In genomic region chr2:171436307-171436706, GRCh38 we compare ENCODE assay signal across 14 cellular contexts. TPM values are rescaled to one million over a fixed set of nuclear protein-coding genes. Genes with fewer than 3 reads are reported as not detected.
A peak's percentile ranks its signal among the peaks of the same experiment; 100 is the strongest.
DNase-seq lines count a peak whose midpoint lies in the region; ATAC-seq and TF ChIP-seq lines count a peak whose summit lies in the region.
"Had no signal": no experiment of that assay in that cellular context is flagged by ENCODE, and none has a peak within 500 bp of the region (broad histone marks: within the 10 kb centered on the region; RNA-seq: fewer than 3 reads in every experiment).

No MANE protein-coding gene starts in this region.

- H3K4me1 ChIP-seq in foreskin keratinocyte (no peaks in the 10 kb centered on the region), Caco-2 (peaks cover 7% of the 10 kb centered on the region), tibial nerve (peaks cover 0 to 24% (median 8%) of the 10 kb centered on the region in 4 donors)

- BruUV-seq in Caco-2 (replicated peaks; lab: Mats Ljungman, UMichigan), result no TSS peak

- H3K4me3 Mint-ChIP-seq in HFFc6 (no peak overlapping the region; the same call in 1 of the 2 replicates), Caco-2 (ENCODE audit: unreplicated experiment) (no peak overlapping the region)
- H3K4me3 Mint-ChIP-seq in activated T-helper 17 cell treated with anti-CD3 and anti-CD28 coated beads, Interleukin-2, amount 50 U/mL, for 72 hours, result peak overlapping the region; percentile 94

- DNase-seq in AG04450 (ENCODE audit: low read depth, low spot score) (peak; percentile 44), HFFc6 (peak; percentile 92), foreskin keratinocyte (peak; percentile 83 to 94), Caco-2 (no peak), tibial nerve (ENCODE audit: low spot score in 2 of 2) (no peak)
- no peak for DNase-seq in activated CD8-positive, alpha-beta memory T cell treated with anti-CD3 and anti-CD28 coated beads, Interleukin-2, amount 50 U/mL, for 4 hours
- DNase-seq: activated CD8-positive, alpha-beta memory T cell treated with anti-CD3 and anti-CD28 coated beads, Interleukin-2, amount 50 U/mL, for 48 hours; CD4-positive, alpha-beta T cell; left ventricle myocardium superior; occipital lobe; stimulated activated CD4-positive, alpha-beta T cell treated with anti-CD3 and anti-CD28 coated beads, Interleukin-2, amount 100 ng/mL, for 48 hours had no signal

- no peak for TF ChIP-seq POLR2A in tibial nerve (IDR thresholded peaks at IDR 0.05)

- H3K36me3 Mint-ChIP-seq in HFFc6 (ENCODE audit: low read depth), result peaks cover 63% of the 10 kb centered on the region
- H3K36me3 Mint-ChIP-seq in activated T-helper 17 cell treated with anti-CD3 and anti-CD28 coated beads, Interleukin-2, amount 50 U/mL, for 72 hours (ENCODE audit: low read depth), result peaks cover 53% of the 10 kb centered on the region
- peaks cover 62% of the 10 kb centered on the region for H3K36me3 Mint-ChIP-seq in Caco-2 (ENCODE audit: insufficient read depth, unreplicated experiment)

- no peak overlapping the region for H3K27ac ChIP-seq in AG04450 (ENCODE audit: low read depth, low read length)
- no peak overlapping the region for H3K27ac ChIP-seq in foreskin keratinocyte
- H3K27ac ChIP-seq in tibial nerve, result no peak overlapping the region
- H3K27ac ChIP-seq: cardiac muscle cell had no signal

- H3K9me3 Mint-ChIP-seq in HFFc6 (peaks cover 34% of the 10 kb centered on the region), Caco-2 (ENCODE audit: unreplicated experiment) (no peaks in the 10 kb centered on the region)
- no peaks in the 10 kb centered on the region for H3K9me3 Mint-ChIP-seq in activated T-helper 17 cell treated with anti-CD3 and anti-CD28 coated beads, Interleukin-2, amount 50 U/mL, for 72 hours
- H3K9me3 Mint-ChIP-seq: CD4-positive, alpha-beta T cell had no signal

- TF ChIP-seq EP300 in tibial nerve (IDR thresholded peaks at IDR 0.05), result no peak

- H3K4me1 Mint-ChIP-seq in HFFc6 (ENCODE audit: low read depth), result peaks cover 33% of the 10 kb centered on the region
- peaks cover 7% of the 10 kb centered on the region for H3K4me1 Mint-ChIP-seq in activated T-helper 17 cell treated with anti-CD3 and anti-CD28 coated beads, Interleukin-2, amount 50 U/mL, for 72 hours
- peaks cover 20% of the 10 kb centered on the region for H3K4me1 Mint-ChIP-seq in Caco-2 (ENCODE audit: low read depth, unreplicated experiment)

- intact Hi-C loops in Caco-2 (cut with micrococcal nuclease; ENCODE audit: unreplicated experiment), result no loop called here

- H3K27ac Mint-ChIP-seq in HFFc6 (no peak overlapping the region), Caco-2 (ENCODE audit: unreplicated experiment) (no peak overlapping the region)
- H3K27ac Mint-ChIP-seq in activated T-helper 17 cell treated with anti-CD3 and anti-CD28 coated beads, Interleukin-2, amount 50 U/mL, for 72 hours, result no peak overlapping the region

- no peaks in the 10 kb centered on the region for H3K27me3 ChIP-seq in AG04450 (ENCODE audit: control insufficient read depth, insufficient read depth, low read length)
- H3K27me3 ChIP-seq in foreskin keratinocyte, result no peaks in the 10 kb centered on the region
- H3K27me3 ChIP-seq in Caco-2 (replicated peaks; ENCODE audit: control insufficient read depth, insufficient read depth, low read length), result no peaks in the 10 kb centered on the region
- H3K27me3 ChIP-seq in tibial nerve, result no peaks in the 10 kb centered on the region
- H3K27me3 ChIP-seq: cardiac muscle cell had no signal

- TF ChIP-seq CTCF in AG04450 (IDR thresholded peaks at IDR 0.05; ENCODE audit: low read depth, low read length) (no peak), HFFc6 (IDR thresholded peaks at IDR 0.05) (no peak), foreskin keratinocyte (conservative IDR thresholded peaks at IDR 0.05) (no peak), Caco-2 (IDR thresholded peaks at IDR 0.05; ENCODE audit: insufficient read depth in 1 of 2, low read depth in 1 of 2, low read length in 1 of 2, severe bottlenecking in 1 of 2, unreplicated experiment in 1 of 2) (no peak), tibial nerve (IDR thresholded peaks at IDR 0.05) (no peak)

- no peaks in the 10 kb centered on the region for H3K27me3 Mint-ChIP-seq in HFFc6 (ENCODE audit: insufficient read depth)
- no peaks in the 10 kb centered on the region for H3K27me3 Mint-ChIP-seq in activated T-helper 17 cell treated with anti-CD3 and anti-CD28 coated beads, Interleukin-2, amount 50 U/mL, for 72 hours
- H3K27me3 Mint-ChIP-seq in Caco-2 (ENCODE audit: insufficient read depth, unreplicated experiment), result no peaks in the 10 kb centered on the region
- H3K27me3 Mint-ChIP-seq: CD4-positive, alpha-beta T cell had no signal

- H3K9me3 ChIP-seq in AG04450 (ENCODE audit: control insufficient read depth, insufficient read depth, low read length), result peaks cover 10% of the 10 kb centered on the region
- no peaks in the 10 kb centered on the region for H3K9me3 ChIP-seq in Caco-2
- no peaks in the 10 kb centered on the region for H3K9me3 ChIP-seq in tibial nerve

- WGBS in tibial nerve, 2 donors, result 96 to 97% methylated on average over 1 of the region's 1 CpG

- POLR2A ChIA-PET in AG04450 (lab: Yijun Ruan, JAX) (no interaction called here), Caco-2 (lab: Charles Lee) (no interaction called here)

- no peak for ATAC-seq in activated T-helper 17 cell treated with anti-CD3 and anti-CD28 coated beads, Interleukin-2, amount 50 U/mL, for 72 hours (replicated peaks)
- ATAC-seq in foreskin keratinocyte (no peak), HG03457 (IDR thresholded peaks at IDR 0.05; ENCODE audit: unreplicated experiment) (no peak)
- ATAC-seq: left ventricle myocardium superior had no signal

- CTCF ChIA-PET in AG04450 (lab: Charles Lee) (no interaction called here), Caco-2 (lab: Charles Lee) (no interaction called here)

- H3K4me3 ChIP-seq in AG04450 (ENCODE audit: low read depth, low read length), result no peak overlapping the region
- H3K4me3 ChIP-seq in Caco-2 (ENCODE audit: low read depth, low read length), result no peak overlapping the region
- no peak overlapping the region for H3K4me3 ChIP-seq in tibial nerve
- H3K4me3 ChIP-seq: cardiac muscle cell had no signal

- H3K36me3 ChIP-seq in Caco-2 (ENCODE audit: control insufficient read depth, insufficient read depth, low read length), result peaks cover 3% of the 10 kb centered on the region; the same call in 1 of the 2 replicates
- H3K36me3 ChIP-seq in tibial nerve, result peaks cover 0 to 48% (median 0%) of the 10 kb centered on the region in 3 donors

RNA-seq across cellular contexts. Expression of gene DCAF17, which starts 2.3 kb away (rescaled TPM):
- polyA plus RNA-seq in AG04450 (2011; rRNA removed) (12.4 and 18.3 TPM in 2 replicates), foreskin keratinocyte (3.3 and 4.6 TPM in 2 replicates)
- 11.5 and 17.9 TPM in 2 replicates for polyA minus RNA-seq in AG04450 (2011; rRNA and poly(A)+ RNA removed)
- total RNA-seq in HFFc6 (2021; fragmentation: NEBNext Ultra II Directional; extraction: Animal tissue kit (Norgen Biotek cat#: 25700)), result 10 to 100 TPM; 12.8 to 17.6 (median 15.2) TPM
- 10 to 100 TPM; 11.2 to 18.6 TPM for total RNA-seq in activated T-helper 17 cell treated with anti-CD3 and anti-CD28 coated beads, Interleukin-2, amount 50 U/mL, for 72 hours
- total RNA-seq in foreskin keratinocyte (17.1 and 19.6 TPM in 2 replicates), Caco-2 (2022) (20.8 and 22.7 TPM in 2 replicates), tibial nerve (10 to 100 TPM; 17.3 to 38.4 (median 23.8) TPM)

RNA-seq across cellular contexts. Expression of gene METTL8, which starts 2.5 kb away (rescaled TPM):
- polyA plus RNA-seq in AG04450 (2011; rRNA removed) (16.0 and 25.9 TPM in 2 replicates), foreskin keratinocyte (18.3 and 23.2 TPM in 2 replicates)
- polyA minus RNA-seq in AG04450 (2011; rRNA and poly(A)+ RNA removed), result 11.2 and 14.9 TPM in 2 replicates
- 10 to 100 TPM; 17.7 to 26.2 (median 22.3) TPM for total RNA-seq in HFFc6 (2021; fragmentation: NEBNext Ultra II Directional; extraction: Animal tissue kit (Norgen Biotek cat#: 25700))
- 10 to 100 TPM; 19.5 to 27.7 TPM for total RNA-seq in activated T-helper 17 cell treated with anti-CD3 and anti-CD28 coated beads, Interleukin-2, amount 50 U/mL, for 72 hours
- total RNA-seq in foreskin keratinocyte (38.0 and 44.2 TPM in 2 replicates), Caco-2 (2022) (25.7 and 28.5 TPM in 2 replicates), tibial nerve (10 to 100 TPM; 13.5 to 27.9 (median 20.7) TPM)

Comparison
In these comparisons a context has a peak if more than half of its experiments do, and no peak if none do; other contexts are left out.
1. DNase-seq: peak in AG04450 (single experiment), HFFc6 (single experiment) and foreskin keratinocyte (2 of 2); none in activated CD8-positive, alpha-beta memory T cell treated with anti-CD3 and anti-CD28 coated beads, Interleukin-2, amount 50 U/mL, for 4 hours (single experiment), Caco-2 (0 of 2) and tibial nerve (0 of 2).